ENCODE assay signal across 24 cellular contexts in genomic region chr2:10476723-10477442, GRCh38. TPM values are rescaled to one million over a fixed set of nuclear protein-coding genes. Genes with fewer than 3 reads are reported as not detected.
DNase-seq lines count a peak whose midpoint lies in the region; ATAC-seq, FAIRE-seq and TF ChIP-seq lines count a peak whose summit lies in the region.
"Had no signal": no experiment of that assay in that cellular context is flagged by ENCODE, and none has a peak within 500 bp of the region (broad histone marks: within the 10 kb centered on the region; RNA-seq: fewer than 3 reads in every experiment).

No MANE protein-coding gene starts in this region.

- no peaks in the 10 kb centered on the region for H3K36me3 ChIP-seq in CD4-positive, CD25-positive, alpha-beta regulatory T cell (ENCODE audit: control insufficient read depth, insufficient read depth, low read length)
- no peaks in the 10 kb centered on the region for H3K36me3 ChIP-seq in CD8-positive, alpha-beta memory T cell (ENCODE audit: insufficient read depth, low read length)
- H3K36me3 ChIP-seq in K562 (ENCODE audit: control insufficient read depth, insufficient read depth, low read length) (no peaks in the 10 kb centered on the region), osteoblast (ENCODE audit: insufficient read depth, low read length) (no peaks in the 10 kb centered on the region)
- H3K36me3 ChIP-seq: right atrium auricular region, SJSA1, tibial nerve had no signal

- no peaks in the 10 kb centered on the region for H3K9me3 ChIP-seq in CD4-positive, CD25-positive, alpha-beta regulatory T cell (ENCODE audit: control insufficient read depth in 2 of 2, low read length in 2 of 2)
- no peaks in the 10 kb centered on the region for H3K9me3 ChIP-seq in CD8-positive, alpha-beta memory T cell (ENCODE audit: low read length)
- H3K9me3 ChIP-seq in K562 (replicated peaks; ENCODE audit: control insufficient read depth, insufficient read depth, low read depth, low read length): no peaks in the 10 kb centered on the region
- no peaks in the 10 kb centered on the region for H3K9me3 ChIP-seq in osteoblast (ENCODE audit: low read depth, low read length)
- H3K9me3 ChIP-seq: right atrium auricular region, SJSA1, tibial nerve had no signal

- H3K4me3 ChIP-seq in CD4-positive, CD25-positive, alpha-beta regulatory T cell (ENCODE audit: low read depth, low read length): no peak overlapping the region
- H3K4me3 ChIP-seq in CD8-positive, alpha-beta memory T cell (ENCODE audit: low read length): no peak overlapping the region
- H3K4me3 ChIP-seq in K562: no peak overlapping the region
- no peak overlapping the region for H3K4me3 ChIP-seq in osteoblast (ENCODE audit: insufficient read depth, low read length)
- H3K4me3 ChIP-seq: lung, right atrium auricular region, SJSA1, tibial nerve had no signal

- 45% methylated on average over 12 of the region's 12 CpGs for WGBS in K562 (ENCODE audit: insufficient coverage, low coverage, missing lambda C conversion rate)

- H3K27ac Mint-ChIP-seq in CD4-positive, CD25-positive, alpha-beta regulatory T cell: peak overlapping the region; percentile 39 to 83 (median 77)
- peak overlapping the region in 6 of 8 donors; percentile 6 to 82 (median 60) for H3K27ac Mint-ChIP-seq in CD8-positive, alpha-beta memory T cell
- no peak overlapping the region for H3K27ac Mint-ChIP-seq in MCF 10A (ENCODE audit: low read depth, unreplicated experiment)
- H3K27ac Mint-ChIP-seq: activated CD8-positive, alpha-beta memory T cell treated with anti-CD3 and anti-CD28 coated beads, Interleukin-2, amount 10 ng/mL, durations not matched to agents 7 days and 5 days; activated T-helper 2 cell treated with anti-CD3 and anti-CD28 coated beads, Interferon-gamma antibody, Interleukin-2, Interleukin-4, amounts not matched to agents 10 μg/mL and 5 μg/mL and 100 μg/mL, durations not matched to agents 14 hours and 24 hours and 36 hours; stimulated activated naive CD8-positive, alpha-beta T cell treated with anti-CD3 and anti-CD28 coated beads, Interleukin-15, Interleukin-2, amounts not matched to agents 100 ng/mL and 50 ng/mL, for 24 hours had no signal

- peaks cover 4% of the 10 kb centered on the region for H3K4me1 ChIP-seq in CD4-positive, CD25-positive, alpha-beta regulatory T cell (ENCODE audit: control insufficient read depth, insufficient read depth, low read length, poor library complexity, severe bottlenecking)
- no peaks in the 10 kb centered on the region for H3K4me1 ChIP-seq in CD8-positive, alpha-beta memory T cell (ENCODE audit: insufficient read depth, low read length)
- H3K4me1 ChIP-seq in K562 (replicated peaks in 1 of 2; ENCODE audit: control insufficient read depth in 2 of 2, insufficient read depth in 2 of 2, low read length in 2 of 2): peaks cover 0 to 18% of the 10 kb centered on the region in 2 experiments; a peak in 3 of 5 replicates
- no peaks in the 10 kb centered on the region for H3K4me1 ChIP-seq in osteoblast (ENCODE audit: insufficient read depth, low read length)
- H3K4me1 ChIP-seq: right atrium auricular region, SJSA1, tibial nerve had no signal

- H3K79me2 ChIP-seq in K562 (ENCODE audit: control insufficient read depth, insufficient read depth, low read length): no peaks in the 10 kb centered on the region
- H3K79me2 ChIP-seq in osteoblast (ENCODE audit: insufficient read depth, low read length): no peaks in the 10 kb centered on the region

- intact Hi-C loops in K562 (cut with micrococcal nuclease) (no loop called here), MCF 10A (cut with micrococcal nuclease) (no loop called here)

- no peaks in the 10 kb centered on the region for H3K27me3 ChIP-seq in CD4-positive, CD25-positive, alpha-beta regulatory T cell (ENCODE audit: control insufficient read depth, insufficient read depth, low read length)
- no peaks in the 10 kb centered on the region for H3K27me3 ChIP-seq in CD8-positive, alpha-beta memory T cell (ENCODE audit: insufficient read depth, low read length, poor library complexity, severe bottlenecking)
- H3K27me3 ChIP-seq in K562 (ENCODE audit: control insufficient read depth in 2 of 2, insufficient read depth in 2 of 2, low read length in 2 of 2) (peaks cover 12 to 44% of the 10 kb centered on the region in 2 experiments), osteoblast (ENCODE audit: insufficient read depth, low read length) (peaks cover 10% of the 10 kb centered on the region)
- H3K27me3 ChIP-seq: right atrium auricular region, SJSA1, tibial nerve had no signal

- no peak for TF ChIP-seq RAD21 in K562 (CRISPR knock-in tag; conservative IDR thresholded peaks at IDR 0.05 in 1 of 2, IDR thresholded peaks at IDR 0.05 in 1 of 2)

- no peak overlapping the region for H3K9ac ChIP-seq in K562 (ENCODE audit: insufficient read depth in 1 of 2, low read depth in 2 of 2, low read length in 2 of 2)

- peak in 1 of 3 donors; percentile 10 for DNase-seq in CD4-positive, CD25-positive, alpha-beta regulatory T cell
- no peak for DNase-seq in CD8-positive, alpha-beta memory T cell
- DNase-seq in K562 (ENCODE audit: extremely low read depth in 1 of 4, low spot score in 3 of 4): no peak
- DNase-seq in osteoblast (ENCODE audit: insufficient read length, low spot score, missing footprints): no peak
- DNase-seq in DMS53 (lab: John Stamatoyannopoulos, UW): no peak
- no peak for DNase-seq in SIG-M5 (lab: John Stamatoyannopoulos, UW)
- DNase-seq in MCF 10A (ENCODE audit: unreplicated experiment): no peak
- DNase-seq: activated CD4-positive, CD25-positive, alpha-beta regulatory T cell treated with anti-CD3 and anti-CD28 coated beads, Interleukin-2, amount 50 U/mL, for 72 hours; activated CD8-positive, alpha-beta memory T cell treated with anti-CD3 and anti-CD28 coated beads, Interleukin-2, amount 10 ng/mL, durations not matched to agents 7 days and 5 days; cerebellar nuclear complex; GF-D8; KG1; MV-4-11; NCI-H2171 treated with DMSO at 0.1 percent for 48 hours; stimulated activated CD4-positive, alpha-beta T cell treated with anti-CD3 and anti-CD28 coated beads, Interleukin-12 subunit alpha, Interleukin-12 subunit beta, amount 100 ng/mL, for 4 hours; stimulated activated CD4-positive, alpha-beta T cell treated with anti-CD3 and anti-CD28 coated beads, Interleukin-4, amount 100 ng/mL, for 24 hours; T-helper 1 cell had no signal

- TF ChIP-seq CTCF in K562 (IDR thresholded peaks at IDR 0.05 in 2 of 3, conservative IDR thresholded peaks at IDR 0.05 in 1 of 3; ENCODE audit: insufficient read depth in 2 of 3, low read depth in 1 of 3, low read length in 3 of 3): no peak
- TF ChIP-seq CTCF in osteoblast (IDR thresholded peaks at IDR 0.05; ENCODE audit: extremely low read depth, low read depth, low read length): no peak
- TF ChIP-seq CTCF in MCF 10A (IDR thresholded peaks at IDR 0.05; ENCODE audit: unreplicated experiment): no peak

- no peak for FAIRE-seq in K562 (lab: Jason Lieb, UNC)
- FAIRE-seq: RCC 7860 had no signal

- H3K27me3 Mint-ChIP-seq in CD4-positive, CD25-positive, alpha-beta regulatory T cell: peaks cover 1% of the 10 kb centered on the region
- H3K27me3 Mint-ChIP-seq in CD8-positive, alpha-beta memory T cell: peaks cover 0 to 4% of the 10 kb centered on the region in 2 donors
- peaks cover 21% of the 10 kb centered on the region for H3K27me3 Mint-ChIP-seq in MCF 10A (ENCODE audit: insufficient read depth, unreplicated experiment)

- H3K4me2 ChIP-seq in K562 (ENCODE audit: insufficient read depth, low read length) (no peak overlapping the region), osteoblast (ENCODE audit: insufficient read depth, low read length) (no peak overlapping the region)

- BruUV-seq in K562 (replicated peaks; lab: Mats Ljungman, UMichigan) (no TSS peak), MCF 10A (replicated peaks; lab: Mats Ljungman, UMichigan) (no TSS peak)

- POLR2A ChIA-PET in CD8-positive, alpha-beta memory T cell (lab: Charles Lee): no interaction called here
- POLR2A ChIA-PET in K562 (lab: Yijun Ruan, JAX): interaction anchor here (0.7 kb wide), 2 partner anchors 31 to 430 kb away, joined by 3 to 4 read pairs; no protein-coding TSS in a partner anchor
- POLR2A ChIA-PET in MCF 10A (lab: Yijun Ruan, JAX): no interaction called here

- no peaks in the 10 kb centered on the region for H3K9me3 Mint-ChIP-seq in CD4-positive, CD25-positive, alpha-beta regulatory T cell
- no peaks in the 10 kb centered on the region for H3K9me3 Mint-ChIP-seq in CD8-positive, alpha-beta memory T cell
- H3K9me3 Mint-ChIP-seq in MCF 10A (ENCODE audit: unreplicated experiment): no peaks in the 10 kb centered on the region
- H3K9me3 Mint-ChIP-seq: activated T-helper 2 cell treated with anti-CD3 and anti-CD28 coated beads, Interferon-gamma antibody, Interleukin-2, Interleukin-4, amounts not matched to agents 10 μg/mL and 5 μg/mL and 100 μg/mL, durations not matched to agents 14 hours and 24 hours and 36 hours; stimulated activated naive CD8-positive, alpha-beta T cell treated with anti-CD3 and anti-CD28 coated beads, Interleukin-15, Interleukin-2, amounts not matched to agents 100 ng/mL and 50 ng/mL, for 24 hours had no signal

- peak in 1 of 2 donors; percentile 48 for ATAC-seq in CD4-positive, CD25-positive, alpha-beta regulatory T cell (ENCODE audit: low read depth in 2 of 2)
- ATAC-seq in K562: no peak
- ATAC-seq: activated CD8-positive, alpha-beta memory T cell treated with anti-CD3 and anti-CD28 coated beads, Interleukin-2, amount 10 ng/mL, durations not matched to agents 7 days and 5 days had no signal

- 0 out of 2 replicates have a peak, but pooled peaks cover 4% of the 10 kb centered on the region for H4K20me1 ChIP-seq in K562 (replicated peaks; ENCODE audit: control insufficient read depth, insufficient read depth, low read length)
- no peaks in the 10 kb centered on the region for H4K20me1 ChIP-seq in osteoblast (ENCODE audit: insufficient read depth, low read length)

- in situ Hi-C loops in K562 (cut with MboI): no loop called here

- peak overlapping the region in 2 of 4 donors; percentile 11 to 12 for H3K4me3 Mint-ChIP-seq in CD4-positive, CD25-positive, alpha-beta regulatory T cell
- H3K4me3 Mint-ChIP-seq in CD8-positive, alpha-beta memory T cell: no peak overlapping the region
- H3K4me3 Mint-ChIP-seq in MCF 10A (ENCODE audit: unreplicated experiment): no peak overlapping the region
- H3K4me3 Mint-ChIP-seq: activated CD8-positive, alpha-beta memory T cell treated with anti-CD3 and anti-CD28 coated beads, Interleukin-2, amount 10 ng/mL, durations not matched to agents 7 days and 5 days; stimulated activated naive CD8-positive, alpha-beta T cell treated with anti-CD3 and anti-CD28 coated beads, Interleukin-15, Interleukin-2, amounts not matched to agents 100 ng/mL and 50 ng/mL, for 24 hours had no signal

- no peaks in the 10 kb centered on the region for H3K36me3 Mint-ChIP-seq in CD4-positive, CD25-positive, alpha-beta regulatory T cell
- no peaks in the 10 kb centered on the region for H3K36me3 Mint-ChIP-seq in CD8-positive, alpha-beta memory T cell
- peaks cover 5% of the 10 kb centered on the region for H3K36me3 Mint-ChIP-seq in MCF 10A (ENCODE audit: insufficient read depth, unreplicated experiment)
- H3K36me3 Mint-ChIP-seq: activated CD8-positive, alpha-beta memory T cell treated with anti-CD3 and anti-CD28 coated beads, Interleukin-2, amount 10 ng/mL, durations not matched to agents 7 days and 5 days had no signal

- no peak overlapping the region for H3K27ac ChIP-seq in CD4-positive, CD25-positive, alpha-beta regulatory T cell (ENCODE audit: insufficient read depth, low read length, poor library complexity, severe bottlenecking)
- H3K27ac ChIP-seq in CD8-positive, alpha-beta memory T cell (ENCODE audit: low read depth, low read length): no peak overlapping the region
- H3K27ac ChIP-seq in K562 (ENCODE audit: extremely low read depth, low read depth, low read length): no peak overlapping the region
- H3K27ac ChIP-seq in osteoblast (ENCODE audit: low read depth, low read length): no peak overlapping the region
- H3K27ac ChIP-seq: right atrium auricular region, SJSA1, tibial nerve had no signal

- no peak for TF ChIP-seq EP300 in K562 (IDR thresholded peaks at IDR 0.05; ENCODE audit: low read length)

- H3K9me1 ChIP-seq in K562 (ENCODE audit: control insufficient read depth, insufficient read depth, low read length): no peaks in the 10 kb centered on the region

- TF ChIP-seq POLR2A in K562 (conservative IDR thresholded peaks at IDR 0.05): no peak

- H2AFZ ChIP-seq in K562 (ENCODE audit: low read depth, low read length) (peak overlapping the region; percentile 14; the same call in 1 of the 2 replicates), osteoblast (ENCODE audit: low read length) (peak overlapping the region; percentile 57)

- H3K4me1 Mint-ChIP-seq in CD4-positive, CD25-positive, alpha-beta regulatory T cell: peaks cover 0 to 29% (median 9%) of the 10 kb centered on the region in 4 donors
- H3K4me1 Mint-ChIP-seq in CD8-positive, alpha-beta memory T cell: peaks cover 14 to 22% (median 15%) of the 10 kb centered on the region in 3 donors
- H3K4me1 Mint-ChIP-seq in MCF 10A (ENCODE audit: insufficient read depth, unreplicated experiment): peaks cover 9% of the 10 kb centered on the region

- CTCF ChIA-PET in CD8-positive, alpha-beta memory T cell (lab: Charles Lee): no interaction called here
- CTCF ChIA-PET in K562 (lab: Yijun Ruan, JAX; ENCODE audit: low intra/inter-chr PET ratio) (no interaction called here), MCF 10A (lab: Yijun Ruan, JAX) (no interaction called here)

RNA-seq across cellular contexts. Expression of gene ODC1, which starts 28.8 kb away (rescaled TPM):
- total RNA-seq in CD4-positive, CD25-positive, alpha-beta regulatory T cell: 105 TPM
- polyA plus RNA-seq in CD4-positive, CD25-positive, alpha-beta regulatory T cell: 100 to 1,000 TPM in 2 of 4 donors, 10 to 100 TPM in 2; 74.1 to 113 (median 92.6) TPM
- 100 to 1,000 TPM; 565 to 566 TPM for total RNA-seq in CD8-positive, alpha-beta memory T cell
- polyA plus RNA-seq in CD8-positive, alpha-beta memory T cell: 57.1 TPM
- 99.9 and 124 TPM in 2 replicates for total RNA-seq in K562 (2011; cell fraction: chromatin; rRNA removed; ENCODE audit: low replicate concordance)
- 80.3 and 83.7 TPM in 2 replicates for total RNA-seq in K562 (2011; cell fraction: nucleolus; rRNA removed)
- total RNA-seq in K562 (2011; cell fraction: nucleoplasm; rRNA removed): 115 and 142 TPM in 2 replicates
- 392 and 447 TPM in 2 replicates for total RNA-seq in K562 (2014; rRNA removed)
- 525 and 551 TPM in 2 replicates for total RNA-seq in K562 (2014; rRNA removed; fragmentation: Illumina TruSeq; extraction: Trizol)
- total RNA-seq in K562 (2015; rRNA removed; fragmentation: Illumina TruSeq; extraction: Trizol): 512 and 539 TPM in 2 replicates
- 379 and 398 TPM in 2 replicates for total RNA-seq in K562 (2021)
- 368 and 563 TPM in 2 replicates for polyA plus RNA-seq in K562 (2011; rRNA removed)
- polyA plus RNA-seq in K562 (2011; cell fraction: cytosol; rRNA removed): 282 and 395 TPM in 2 replicates
- polyA plus RNA-seq in K562 (2011; cell fraction: nucleus; rRNA removed): 190 and 232 TPM in 2 replicates
- 213 and 358 TPM in 2 replicates for polyA plus RNA-seq in K562 (2012)
- 473 and 553 TPM in 2 replicates for polyA plus RNA-seq in K562 (2014; fragmentation: Illumina TruSeq; extraction: Trizol)
- polyA plus RNA-seq in K562 (2014; fragmentation: Nextera tagmentation; extraction: Ambion mirVana): 100 to 1,000 TPM; 142 to 169 TPM
- polyA plus RNA-seq in K562 (2014; rRNA removed): 457 and 488 TPM in 2 replicates
- polyA minus RNA-seq in K562 (2011; rRNA and poly(A)+ RNA removed): 600 and 763 TPM in 2 replicates
- 138 and 222 TPM in 2 replicates for polyA minus RNA-seq in K562 (2011; cell fraction: cytosol; rRNA and poly(A)+ RNA removed)
- 41.1 and 78.2 TPM in 2 replicates for polyA minus RNA-seq in K562 (2011; cell fraction: nucleus; rRNA and poly(A)+ RNA removed)
- total RNA-seq in osteoblast: 106 and 109 TPM in 2 replicates
- 321 and 341 TPM in 2 replicates for total RNA-seq in MCF 10A (2022)
